Comparison of ENCODE assay signal across 27 cellular contexts in the genomic region with DNA sequence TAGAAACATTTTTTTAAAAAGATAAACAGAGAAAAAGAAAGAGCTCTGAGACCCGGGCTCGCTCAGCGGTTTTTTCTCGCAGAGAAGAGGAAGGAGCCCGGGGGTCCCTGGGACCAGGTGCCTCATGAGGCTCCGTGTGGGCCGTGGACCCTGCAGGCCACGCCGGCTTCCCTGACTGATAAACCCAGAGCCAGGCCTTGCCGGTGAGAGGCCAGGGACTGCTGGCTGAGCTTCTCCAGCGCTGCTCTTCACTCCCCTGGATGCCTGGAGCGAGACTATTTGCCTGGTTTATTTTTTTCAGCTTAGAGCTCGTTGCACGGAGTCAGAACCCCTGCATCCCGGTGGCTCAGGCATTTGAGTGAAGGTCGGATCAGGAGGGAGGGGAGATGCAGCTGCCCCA. TPM values are rescaled to one million over a fixed set of nuclear protein-coding genes. Genes with fewer than 3 reads are reported as not detected.
DNase-seq lines count a peak whose midpoint lies in the region; ATAC-seq, FAIRE-seq and TF ChIP-seq lines count a peak whose summit lies in the region.
"Had no signal": no experiment of that assay in that cellular context is flagged by ENCODE, and none has a peak within 500 bp of the region (broad histone marks: within the 10 kb centered on the region; RNA-seq: fewer than 3 reads in every experiment).

No MANE protein-coding gene starts in this region.

- H3K4me1 ChIP-seq in kidney (ENCODE audit: control insufficient read depth in 1 of 2, insufficient read depth in 1 of 2, low read depth in 1 of 2, low read length in 2 of 2), result no peaks in the 10 kb centered on the region
- H3K4me1 ChIP-seq: Caco-2, SJSA1 had no signal

- intact Hi-C loops in kidney (cut with DNase I) (no loop called here), posterior cingulate gyrus (cut with DNase I) (no loop called here)

- peaks cover 8 to 9% of the 10 kb centered on the region in 2 donors for H3K36me3 ChIP-seq in kidney (ENCODE audit: control insufficient read depth in 1 of 2, insufficient read depth in 2 of 2, low read length in 2 of 2)
- H3K36me3 ChIP-seq: SJSA1 had no signal

- H3K9ac ChIP-seq in kidney (ENCODE audit: low read length in 2 of 2), result no peak overlapping the region

- no peak for TF ChIP-seq CTCF in kidney (IDR thresholded peaks at IDR 0.05; ENCODE audit: borderline replicate concordance, extremely low read depth, insufficient read depth)

- no peak overlapping the region for H3K4me3 ChIP-seq in kidney (ENCODE audit: low read length in 2 of 2)
- H3K4me3 ChIP-seq: GM12878, SJSA1 had no signal

- no peak for ATAC-seq in HG02623 (IDR thresholded peaks at IDR 0.05; ENCODE audit: unreplicated experiment)
- ATAC-seq in HG03135 (IDR thresholded peaks at IDR 0.05; ENCODE audit: unreplicated experiment), result no peak
- ATAC-seq: GM12878, HCT116, HepG2, PC-3, Right ventricle myocardium inferior had no signal

- no peaks in the 10 kb centered on the region for H3K9me3 ChIP-seq in kidney (ENCODE audit: control insufficient read depth in 1 of 2, low read length in 2 of 2)
- H3K9me3 ChIP-seq: Caco-2, SJSA1 had no signal

- DNase-seq in cerebellar cortex (ENCODE audit: low spot score) (peak; percentile 36), kidney (peak; percentile 49), posterior cingulate gyrus (peak in 6 of 10 donors; percentile 5 to 79 (median 18)), NCI-H1417 (lab: John Stamatoyannopoulos, UW) (no peak), hepatic stellate cell (ENCODE audit: low spot score) (no peak)
- DNase-seq: C1 segment of cervical spinal cord; Caco-2; CD4-positive, alpha-beta memory T cell; GDM1; Karpas-422; NCI-H1105; NCI-H146; NCI-H1930; NCI-H446 treated with DMSO at 0.1 percent for 48 hours; NCI-H526; NCI-H82; NK-92 treated with Interleukin-12 subunit alpha and Interleukin-12 subunit beta, amount 100 ng/mL, for 24 hours; PC-3 had no signal

- H3K27ac ChIP-seq in kidney (ENCODE audit: low read depth in 2 of 2, low read length in 2 of 2), result no peak overlapping the region
- H3K27ac ChIP-seq: SJSA1 had no signal

- FAIRE-seq in kidney (lab: Jason Lieb, UNC), result no peak
- FAIRE-seq: GM12878, HepG2 had no signal

RNA-seq across cellular contexts. Expression of a gene that starts 53.4 kb away (rescaled TPM):
- 0.16 TPM for total RNA-seq in kidney
- polyA plus RNA-seq in kidney (ENCODE audit: insufficient read depth, low read depth, low replicate concordance), result 0.52 TPM
- total RNA-seq: A673; CD4-positive, alpha-beta memory T cell; GM12878; H4; PC-3; Right ventricle myocardium inferior; SJSA1 had no signal
- polyA plus RNA-seq: CD4-positive, alpha-beta memory T cell; GM12878 had no signal

Comparison
In these comparisons a context has a peak if more than half of its experiments do, and no peak if none do; other contexts are left out.
1. DNase-seq: peak in cerebellar cortex (single experiment), kidney (single experiment) and posterior cingulate gyrus (6 of 10); none in NCI-H1417 (0 of 3) and hepatic stellate cell (single experiment).